ENCODE assay signal across 17 cellular contexts in genomic region chr17:36943250-36944220, GRCh38. TPM values are rescaled to one million over a fixed set of nuclear protein-coding genes. Genes with fewer than 3 reads are reported as not detected.
DNase-seq lines count a peak whose midpoint lies in the region; ATAC-seq and TF ChIP-seq lines count a peak whose summit lies in the region.
"Had no signal": no experiment of that assay in that cellular context is flagged by ENCODE, and none has a peak within 500 bp of the region (broad histone marks: within the 10 kb centered on the region; RNA-seq: fewer than 3 reads in every experiment).

No MANE protein-coding gene starts in this region.

- peaks cover 2% of the 10 kb centered on the region for H3K4me1 ChIP-seq in hepatocyte (ENCODE audit: insufficient read depth)

- H3K36me3 ChIP-seq in hepatocyte (replicated peaks; ENCODE audit: insufficient read depth, low read depth), result no peaks in the 10 kb centered on the region

- H3K27ac ChIP-seq in hepatocyte, result no peak overlapping the region
- H3K27ac ChIP-seq: epithelial cell of prostate had no signal

- peak overlapping the region; percentile 28 for H3K27ac Mint-ChIP-seq in activated CD8-positive, alpha-beta memory T cell treated with anti-CD3 and anti-CD28 coated beads, Interleukin-2, amount 10 ng/mL, durations not matched to agents 7 days and 5 days
- H3K27ac Mint-ChIP-seq: memory B cell had no signal

- no peaks in the 10 kb centered on the region for H3K79me2 ChIP-seq in hepatocyte

- H3K4me2 ChIP-seq in hepatocyte, result no peak overlapping the region

- H3K36me3 Mint-ChIP-seq in activated CD8-positive, alpha-beta memory T cell treated with anti-CD3 and anti-CD28 coated beads, Interleukin-2, amount 10 ng/mL, durations not matched to agents 7 days and 5 days, result peaks cover 3% of the 10 kb centered on the region

- no peaks in the 10 kb centered on the region for H3K9me2 ChIP-seq in hepatocyte (replicated peaks; ENCODE audit: insufficient read depth)

- no peaks in the 10 kb centered on the region for H3K9me3 Mint-ChIP-seq in activated CD8-positive, alpha-beta memory T cell treated with anti-CD3 and anti-CD28 coated beads, Interleukin-2, amount 10 ng/mL, durations not matched to agents 7 days and 5 days (ENCODE audit: low read depth)

- H3K4me3 ChIP-seq in hepatocyte, result no peak overlapping the region

- no peak for TF ChIP-seq CTCF in hepatocyte (IDR thresholded peaks at IDR 0.05; ENCODE audit: poor library complexity)

- no peak for ATAC-seq in activated CD8-positive, alpha-beta memory T cell treated with anti-CD3 and anti-CD28 coated beads, Interleukin-2, amount 10 ng/mL, durations not matched to agents 7 days and 5 days
- no peak for ATAC-seq in GM19324 (IDR thresholded peaks at IDR 0.05; ENCODE audit: low FRiP score, unreplicated experiment)

- CTCF ChIA-PET in activated CD8-positive, alpha-beta memory T cell treated with anti-CD3 and anti-CD28 coated beads, Interleukin-2, amount 10 ng/mL, durations not matched to agents 7 days and 5 days (lab: Charles Lee), result no interaction called here

- peaks cover 84% of the 10 kb centered on the region for H3K27me3 Mint-ChIP-seq in activated CD8-positive, alpha-beta memory T cell treated with anti-CD3 and anti-CD28 coated beads, Interleukin-2, amount 10 ng/mL, durations not matched to agents 7 days and 5 days

- 13% methylated on average over 44 of the region's 44 CpGs for WGBS in hepatocyte (ENCODE audit: low lambda C conversion rate, missing lambda C conversion rate)

- H4K20me1 ChIP-seq in hepatocyte (ENCODE audit: insufficient read depth, poor library complexity, severe bottlenecking), result no peaks in the 10 kb centered on the region

- DNase-seq in activated CD8-positive, alpha-beta memory T cell treated with anti-CD3 and anti-CD28 coated beads, Interleukin-2, amount 10 ng/mL, durations not matched to agents 7 days and 5 days, result no peak
- DNase-seq in activated CD8-positive, alpha-beta memory T cell treated with anti-CD3 and anti-CD28 coated beads, Interleukin-2, amount 50 U/mL, for 4 hours, result no peak
- DNase-seq in NCI-H774 (lab: John Stamatoyannopoulos, UW) (peak; percentile 21), hepatocyte (ENCODE audit: low spot score) (peak; percentile 5), cortex of kidney (lab: John Stamatoyannopoulos, UW) (no peak)
- DNase-seq in stimulated activated CD8-positive, alpha-beta memory T cell treated with anti-CD3 and anti-CD28 coated beads, Interleukin-4, amount 100 ng/mL, for 48 hours, result peak; percentile 30
- no peak for DNase-seq in stimulated activated CD4-positive, alpha-beta T cell treated with anti-CD3 and anti-CD28 coated beads, Interleukin-12 subunit alpha, Interleukin-12 subunit beta, amount 100 ng/mL, for 4 hours
- DNase-seq: AML-193; hypothalamus; NCI-H1105; NCI-H446 treated with DMSO at 0.1 percent for 48 hours; stimulated activated naive CD4-positive, alpha-beta T cell treated with Interleukin-2 at 50 U/mL for 16 hours had no signal

- no peaks in the 10 kb centered on the region for H3K9me3 ChIP-seq in hepatocyte (ENCODE audit: low read depth)

- H3K4me1 Mint-ChIP-seq in activated CD8-positive, alpha-beta memory T cell treated with anti-CD3 and anti-CD28 coated beads, Interleukin-2, amount 10 ng/mL, durations not matched to agents 7 days and 5 days, result peaks cover 21% of the 10 kb centered on the region

- H3K27me3 ChIP-seq in hepatocyte, result peaks cover 94% of the 10 kb centered on the region

- no peak overlapping the region for H2AFZ ChIP-seq in hepatocyte

- no peak overlapping the region for H3K4me3 Mint-ChIP-seq in activated CD8-positive, alpha-beta memory T cell treated with anti-CD3 and anti-CD28 coated beads, Interleukin-2, amount 10 ng/mL, durations not matched to agents 7 days and 5 days
- H3K4me3 Mint-ChIP-seq: memory B cell had no signal

RNA-seq across cellular contexts. Expression of gene AATF, which starts 5.2 kb away (rescaled TPM):
- 10 to 100 TPM; 78.7 to 84.5 TPM for total RNA-seq in activated CD8-positive, alpha-beta memory T cell treated with anti-CD3 and anti-CD28 coated beads, Interleukin-2, amount 10 ng/mL, durations not matched to agents 7 days and 5 days
- 31.2 and 35.2 TPM in 2 replicates for total RNA-seq in hepatocyte
- polyA plus RNA-seq in hepatocyte, result 35.7 and 43.3 TPM in 2 replicates

RNA-seq across cellular contexts. Expression of gene LHX1, which starts 6.3 kb away (rescaled TPM):
- under 1 TPM in 1 of 2 experiments, not detected in 1; 0.66 TPM for total RNA-seq in activated CD8-positive, alpha-beta memory T cell treated with anti-CD3 and anti-CD28 coated beads, Interleukin-2, amount 10 ng/mL, durations not matched to agents 7 days and 5 days
- not detected in 2 replicates for total RNA-seq in hepatocyte
- 0.35 TPM in 1 of 2 replicates, not detected in the other for polyA plus RNA-seq in hepatocyte
- total RNA-seq: bronchial epithelial cell, pulmonary artery endothelial cell had no signal

Comparison
In these comparisons a context has a peak if more than half of its experiments do, and no peak if none do; other contexts are left out.
1. DNase-seq: peak in NCI-H774 (single experiment), hepatocyte (single experiment) and stimulated activated CD8-positive, alpha-beta memory T cell treated with anti-CD3 and anti-CD28 coated beads, Interleukin-4, amount 100 ng/mL, for 48 hours (single experiment); none in activated CD8-positive, alpha-beta memory T cell treated with anti-CD3 and anti-CD28 coated beads, Interleukin-2, amount 10 ng/mL, durations not matched to agents 7 days and 5 days (single experiment), activated CD8-positive, alpha-beta memory T cell treated with anti-CD3 and anti-CD28 coated beads, Interleukin-2, amount 50 U/mL, for 4 hours (single experiment), stimulated activated CD4-positive, alpha-beta T cell treated with anti-CD3 and anti-CD28 coated beads, Interleukin-12 subunit alpha, Interleukin-12 subunit beta, amount 100 ng/mL, for 4 hours (single experiment) and cortex of kidney (single experiment).